8 cellular contexts compared by ENCODE assay signal in the genomic region with DNA sequence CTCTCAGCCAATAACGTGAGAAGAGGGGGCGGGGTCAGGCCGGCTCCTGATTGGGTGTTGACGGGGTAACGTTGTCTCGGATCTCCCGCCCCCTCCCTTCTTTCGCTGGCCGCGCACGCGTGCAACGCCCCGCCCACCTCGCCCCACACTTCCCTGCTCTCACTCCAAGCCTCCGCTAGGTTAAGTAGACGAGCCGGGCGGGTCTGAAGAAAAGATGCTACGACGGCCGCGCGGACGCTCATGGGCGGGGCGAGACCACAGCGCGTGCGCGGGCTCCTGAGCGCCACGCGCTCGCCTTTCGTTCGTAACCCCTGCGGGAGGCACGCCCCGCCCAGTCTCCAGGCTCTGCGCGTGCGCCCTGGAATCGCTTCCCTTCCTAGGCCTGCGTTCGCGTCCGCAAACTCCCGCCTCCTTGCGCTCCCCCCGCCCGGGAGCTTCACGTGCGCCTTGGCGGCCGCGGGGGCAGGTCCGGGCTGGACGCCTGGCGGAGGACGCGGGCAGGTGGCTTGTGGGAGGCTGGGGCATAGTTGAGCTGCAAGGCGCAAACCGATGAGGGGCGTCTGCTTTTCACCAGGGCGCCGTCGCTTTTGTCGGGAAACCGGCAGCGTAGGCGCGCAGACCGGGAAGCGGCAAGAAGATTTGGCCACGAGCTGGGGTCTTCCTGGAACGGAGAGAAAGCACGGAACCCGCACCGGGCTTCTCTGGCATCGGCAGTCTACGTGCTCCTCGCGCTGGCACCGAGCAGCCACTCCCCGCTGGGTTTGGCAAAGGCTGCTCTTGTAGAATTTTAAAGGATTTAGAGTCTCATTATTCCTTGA. TPM values are rescaled to one million over a fixed set of nuclear protein-coding genes. Genes with fewer than 3 reads are reported as not detected.
DNase-seq lines count a peak whose midpoint lies in the region; ATAC-seq and TF ChIP-seq lines count a peak whose summit lies in the region.

No MANE protein-coding gene starts in this region.

- H3K27me3 Mint-ChIP-seq in activated CD4-positive, alpha-beta T cell treated with anti-CD3 and anti-CD28 coated beads, Interleukin-2, amount 10 ng/mL, durations not matched to agents 24 days and 14 days: no peaks in the 10 kb centered on the region

- ATAC-seq in GM19328 (IDR thresholded peaks at IDR 0.05; ENCODE audit: unreplicated experiment) (peak; percentile 83), HG03469 (IDR thresholded peaks at IDR 0.05; ENCODE audit: unreplicated experiment) (peak; percentile 85), left colon (peak; percentile 79)

- peak; percentile 98 to 100 for DNase-seq in NCI-H526 (lab: John Stamatoyannopoulos, UW)
- peak; percentile 99 for DNase-seq in activated CD4-positive, alpha-beta T cell treated with anti-CD3 and anti-CD28 coated beads, Interleukin-2, amount 10 ng/mL, durations not matched to agents 24 days and 14 days
- DNase-seq in coronary artery (ENCODE audit: low spot score): peak; percentile 99
- peak; percentile 100 for DNase-seq in left colon
- peak; percentile 100 for DNase-seq in stimulated activated CD4-positive, alpha-beta T cell treated with anti-CD3 and anti-CD28 coated beads, Interleukin-1b, Interleukin-23, amount 100 ng/mL, for 4 hours (ENCODE audit: low read depth in 2 of 2)

- peak overlapping the region; percentile 94 for H3K27ac ChIP-seq in C4-2B
- peak overlapping the region; percentile 83 to 98 for H3K27ac ChIP-seq in coronary artery

- peak overlapping the region; percentile 85 for H3K4me3 Mint-ChIP-seq in activated CD4-positive, alpha-beta T cell treated with anti-CD3 and anti-CD28 coated beads, Interleukin-2, amount 10 ng/mL, durations not matched to agents 24 days and 14 days

- H3K4me1 Mint-ChIP-seq in activated CD4-positive, alpha-beta T cell treated with anti-CD3 and anti-CD28 coated beads, Interleukin-2, amount 10 ng/mL, durations not matched to agents 24 days and 14 days: peaks cover 19% of the 10 kb centered on the region

- no peaks in the 10 kb centered on the region for H3K9me3 Mint-ChIP-seq in activated CD4-positive, alpha-beta T cell treated with anti-CD3 and anti-CD28 coated beads, Interleukin-2, amount 10 ng/mL, durations not matched to agents 24 days and 14 days

- H3K27ac Mint-ChIP-seq in activated CD4-positive, alpha-beta T cell treated with anti-CD3 and anti-CD28 coated beads, Interleukin-2, amount 10 ng/mL, durations not matched to agents 24 days and 14 days: peak overlapping the region; percentile 94

- intact Hi-C loops in activated CD4-positive, alpha-beta T cell treated with anti-CD3 and anti-CD28 coated beads, Interleukin-2, amount 10 ng/mL, durations not matched to agents 24 days and 14 days (cut with micrococcal nuclease): loop anchor here (1.0 to 5.0 kb wide), 9 partner anchors 97 to 805 kb away; a partner anchor contains a TSS
- intact Hi-C loops in left colon (cut with DNase I, micrococcal nuclease): loop anchor here in 1 of 2 donors (10.0 kb wide), 1 partner anchor 267 kb away; no protein-coding TSS in a partner anchor

- peaks cover 12% of the 10 kb centered on the region for H3K36me3 Mint-ChIP-seq in activated CD4-positive, alpha-beta T cell treated with anti-CD3 and anti-CD28 coated beads, Interleukin-2, amount 10 ng/mL, durations not matched to agents 24 days and 14 days (ENCODE audit: low read depth)

- TF ChIP-seq CTCF in C4-2B (conservative IDR thresholded peaks at IDR 0.05): no peak; the same call in 1 of the 2 replicates
- no peak for TF ChIP-seq CTCF in coronary artery (IDR thresholded peaks at IDR 0.05)

- H3K4me3 ChIP-seq in coronary artery: peak overlapping the region; percentile 99

RNA-seq across cellular contexts. Expression of a gene that starts 0.5 kb away (rescaled TPM):
- total RNA-seq in activated CD4-positive, alpha-beta T cell treated with anti-CD3 and anti-CD28 coated beads, Interleukin-2, amount 10 ng/mL, durations not matched to agents 24 days and 14 days: 44.7 and 48.4 TPM in 2 replicates
- 10 to 100 TPM; 79.8 to 90.1 TPM for total RNA-seq in left colon

Comparison
In these comparisons a context has a peak if more than half of its experiments do, and no peak if none do; other contexts are left out.
1. Peak in every context shown above with its lines: DNase-seq, ATAC-seq, H3K4me3 ChIP-seq and H3K27ac ChIP-seq.